34 cellular contexts compared by ENCODE assay signal in genomic region chr1:159962176-159962575, GRCh38. TPM values are rescaled to one million over a fixed set of nuclear protein-coding genes. Genes with fewer than 3 reads are reported as not detected.
DNase-seq lines count a peak whose midpoint lies in the region; ATAC-seq and TF ChIP-seq lines count a peak whose summit lies in the region.
"Had no signal": no experiment of that assay in that cellular context is flagged by ENCODE, and none has a peak within 500 bp of the region (broad histone marks: within the 10 kb centered on the region; RNA-seq: fewer than 3 reads in every experiment).

No MANE protein-coding gene starts in this region.

- H3K4me3 ChIP-seq in ACC112 (ENCODE audit: low read depth, low read length) (peak overlapping the region; percentile 60; the same call in 1 of the 2 replicates), IMR-90 (ENCODE audit: insufficient read depth, low read depth, low read length) (no peak overlapping the region), coronary artery (no peak overlapping the region), right lobe of liver (no peak overlapping the region)
- H3K4me3 ChIP-seq: adrenal gland, lower lobe of right lung, psoas muscle had no signal

- intact Hi-C loops in IMR-90 (cut with micrococcal nuclease) (no loop called here), left colon (cut with DNase I, micrococcal nuclease) (no loop called here), right lobe of liver (cut with DNase I) (no loop called here)

- H3K9me3 ChIP-seq in IMR-90 (ENCODE audit: control insufficient read depth, insufficient read depth, low read length): no peaks in the 10 kb centered on the region
- H3K9me3 ChIP-seq in right lobe of liver: no peaks in the 10 kb centered on the region
- H3K9me3 ChIP-seq: adrenal gland, BE2C, lower lobe of right lung, psoas muscle had no signal

- H2AFZ ChIP-seq in ACC112 (ENCODE audit: low read length, unreplicated experiment) (no peak overlapping the region), IMR-90 (replicated peaks; ENCODE audit: low read length, poor library complexity) (no peak overlapping the region)

- no TSS peak for BruUV-seq in IMR-90 (replicated peaks; lab: Mats Ljungman, UMichigan)

- no peak overlapping the region for H2BK120ac ChIP-seq in IMR-90 (ENCODE audit: low read depth, low read length)

- H3K27ac ChIP-seq in ACC112 (ENCODE audit: low read depth, low read length) (no peak overlapping the region), IMR-90 (ENCODE audit: insufficient read depth, low read length) (no peak overlapping the region), coronary artery (no peak overlapping the region), right lobe of liver (no peak overlapping the region)
- H3K27ac ChIP-seq: adrenal gland, brain microvascular endothelial cell, lower lobe of right lung, psoas muscle had no signal

- CTCF ChIA-PET in IMR-90 (lab: Yijun Ruan, JAX): no interaction called here

- POLR2A ChIA-PET in IMR-90 (lab: Charles Lee; ENCODE audit: unreplicated experiment): no interaction called here

- H3K14ac ChIP-seq in IMR-90 (replicated peaks; ENCODE audit: low read depth, low read length): no peak overlapping the region

- no peaks in the 10 kb centered on the region for H3K79me2 ChIP-seq in ACC112 (ENCODE audit: control insufficient read depth, insufficient read depth, low read length, unreplicated experiment)

- H2BK15ac ChIP-seq in IMR-90 (ENCODE audit: low read depth, low read length): no peak overlapping the region

- H3K23ac ChIP-seq in IMR-90 (ENCODE audit: low read depth, low read length): no peak overlapping the region

- peaks cover 7% of the 10 kb centered on the region; the same call in 1 of the 2 replicates for H3K27me3 ChIP-seq in ACC112 (ENCODE audit: insufficient read depth, low read length)
- peaks cover 6% of the 10 kb centered on the region for H3K27me3 ChIP-seq in IMR-90 (ENCODE audit: control insufficient read depth, insufficient read depth, low read length)
- no peaks in the 10 kb centered on the region for H3K27me3 ChIP-seq in right lobe of liver
- H3K27me3 ChIP-seq: foreskin keratinocyte had no signal

- in situ Hi-C loops in IMR-90 (cut with MboI; ENCODE audit: low sequenced_read_pairs): no loop called here

- no peak overlapping the region for H2BK20ac ChIP-seq in IMR-90 (ENCODE audit: low read depth, low read length)

- H3K4ac ChIP-seq in IMR-90 (ENCODE audit: low read depth, low read length): no peak overlapping the region

- H3K79me1 ChIP-seq in IMR-90 (ENCODE audit: low read depth in 1 of 2, low read length in 2 of 2): no peaks in the 10 kb centered on the region

- TF ChIP-seq CTCF in IMR-90 (conservative IDR thresholded peaks at IDR 0.05; ENCODE audit: low read depth, low read length) (no peak), coronary artery (IDR thresholded peaks at IDR 0.05) (no peak), right lobe of liver (IDR thresholded peaks at IDR 0.05) (no peak)

- ATAC-seq in IMR-90 (ENCODE audit: low read depth): no peak
- ATAC-seq in left colon: no peak
- ATAC-seq in right lobe of liver: no peak
- no peak for ATAC-seq in GM18870 (IDR thresholded peaks at IDR 0.05; ENCODE audit: unreplicated experiment)
- ATAC-seq: activated CD4-positive, CD25-positive, alpha-beta regulatory T cell treated with anti-CD3 and anti-CD28 coated beads, Interleukin-2, amount 50 U/mL, for 24 hours; foreskin keratinocyte; lower lobe of right lung; natural killer cell treated with Interleukin-12 subunit alpha and Interleukin-12 subunit beta and Interleukin-15 and Interleukin-18, amount 100 ng/mL, for 72 hours; PC-3; psoas muscle; SK-N-SH treated with all-trans-retinoic acid at 6 μM for 48 hours; stimulated activated memory B cell treated with anti-CD40 and anti-IgM and Interleukin-4, amounts not matched to agents 10 μg/mL and 1 μg/mL and 100 μg/mL, for 72 hours; T-helper 17 cell had no signal

- H3K4me2 ChIP-seq in IMR-90 (ENCODE audit: low read depth, low read length): peak overlapping the region; percentile 18; the same call in 1 of the 2 replicates

- no peak for TF ChIP-seq POLR2A in IMR-90 (IDR thresholded peaks at IDR 0.05; ENCODE audit: low read depth, low read length)
- no peak for TF ChIP-seq POLR2A in right lobe of liver (IDR thresholded peaks at IDR 0.05)

- H2AK9ac ChIP-seq in IMR-90 (replicated peaks; ENCODE audit: low read depth, low read length, poor library complexity): no peak overlapping the region

- no peak overlapping the region for H2AK5ac ChIP-seq in IMR-90 (ENCODE audit: low read depth, low read length)

- WGBS in IMR-90 (ENCODE audit: extremely low coverage in 2 of 2, insufficient read length in 1 of 2), 2 experiments: 89% methylated on average over 6 of the region's 11 CpGs; no CpG with 5 or more reads in 1 of the 2 experiments
- 95% methylated on average over 10 of the region's 11 CpGs for WGBS in right lobe of liver (ENCODE audit: insufficient coverage, low coverage, low lambda C conversion rate, missing lambda C conversion rate)

- H2BK5ac ChIP-seq in IMR-90 (ENCODE audit: low read depth, low read length, poor library complexity, severe bottlenecking): no peak overlapping the region

- no peak overlapping the region for H3K56ac ChIP-seq in IMR-90 (ENCODE audit: extremely low read depth, insufficient read depth, low read length)

- H3K18ac ChIP-seq in IMR-90 (ENCODE audit: low read depth, low read length): no peak overlapping the region

- H4K20me1 ChIP-seq in IMR-90 (ENCODE audit: insufficient read depth, low read length): no peaks in the 10 kb centered on the region

- TF ChIP-seq RAD21 in IMR-90 (IDR thresholded peaks at IDR 0.05; ENCODE audit: low read length): no peak

- H3K9me1 ChIP-seq in IMR-90 (ENCODE audit: insufficient read depth, low read length): no peaks in the 10 kb centered on the region

- DNase-seq in IMR-90 (no peak), coronary artery (ENCODE audit: low spot score) (peak; percentile 52), left colon (peak; percentile 33 to 44), NCI-H2107 (lab: John Stamatoyannopoulos, UW) (no peak), right lobe of liver (no peak), anterior cingulate cortex (lab: John Stamatoyannopoulos, UW) (no peak)
- DNase-seq: activated CD4-positive, alpha-beta T cell treated with anti-CD3 and anti-CD28 coated beads, Interleukin-2, amount 50 U/mL, for 48 hours; activated T-cell treated with anti-CD3 and anti-CD28 coated beads, Interleukin-2, amount 50 U/mL, for 48 hours; adrenal gland; BE2C; brain microvascular endothelial cell; DMS153; effector CD8-positive, alpha-beta T cell; erythroblast; foreskin keratinocyte; H7; head of caudate nucleus; kidney glomerular epithelial cell; lower lobe of right lung; NCI-H1417 treated with DMSO at 0.1 percent for 48 hours; NCI-H2081; NCI-H226; NCI-H526 treated with DMSO at 0.1 percent for 48 hours; occipital lobe; PC-3; psoas muscle; Right ventricle myocardium superior; T-helper 17 cell had no signal

- H4K5ac ChIP-seq in IMR-90 (ENCODE audit: low read depth, low read length): no peak overlapping the region

- dilution Hi-C loops in IMR-90 (cut with HindIII; ENCODE audit: low sequenced_read_pairs, unreplicated experiment): no loop called here

- H3K9ac ChIP-seq in IMR-90 (ENCODE audit: low read depth, low read length): no peak overlapping the region

- no peak overlapping the region for H4K8ac ChIP-seq in IMR-90 (ENCODE audit: low read depth in 2 of 2, low read length in 2 of 2)

- H3K36me3 ChIP-seq in ACC112 (ENCODE audit: insufficient read depth, low read length): no peaks in the 10 kb centered on the region
- no peaks in the 10 kb centered on the region for H3K36me3 ChIP-seq in IMR-90 (ENCODE audit: control insufficient read depth, insufficient read depth, low read length)
- no peaks in the 10 kb centered on the region for H3K36me3 ChIP-seq in right lobe of liver
- H3K36me3 ChIP-seq: adrenal gland, BE2C, brain microvascular endothelial cell, lower lobe of right lung had no signal

- H4K91ac ChIP-seq in IMR-90 (ENCODE audit: insufficient read depth, low read depth, low read length): no peak overlapping the region

- H3K4me1 ChIP-seq in ACC112 (ENCODE audit: control insufficient read depth, insufficient read depth, low read length, unreplicated experiment) (no peaks in the 10 kb centered on the region), IMR-90 (ENCODE audit: control insufficient read depth, insufficient read depth, low read length) (peaks cover 2% of the 10 kb centered on the region; the same call in 1 of the 2 replicates), right lobe of liver (no peaks in the 10 kb centered on the region)
- H3K4me1 ChIP-seq: adrenal gland, BE2C, lower lobe of right lung, psoas muscle had no signal

TF ChIP-seq in IMR-90, 13 proteins besides CTCF, POLR2A, EP300 and RAD21 (continues in another document):
- no peak for TF ChIP-seq CEBPB (IDR thresholded peaks at IDR 0.05; ENCODE audit: low read depth, low read length)
- no peak for TF ChIP-seq CHD1 (IDR thresholded peaks at IDR 0.05; ENCODE audit: low read depth, low read length)
- no peak for TF ChIP-seq MAFK (IDR thresholded peaks at IDR 0.05; ENCODE audit: low read depth, low read length)
- no peak for TF ChIP-seq BHLHE40 (IDR thresholded peaks at IDR 0.05; ENCODE audit: low read depth, low read length)
- TF ChIP-seq MAZ (IDR thresholded peaks at IDR 0.05; ENCODE audit: borderline replicate concordance, low read depth, low read length): no peak
- no peak for TF ChIP-seq RFX5 (IDR thresholded peaks at IDR 0.05; ENCODE audit: low read depth, low read length)
- TF ChIP-seq NFE2L2 (IDR thresholded peaks at IDR 0.05; ENCODE audit: low read depth, low read length): no peak
- no peak for TF ChIP-seq MXI1 (IDR thresholded peaks at IDR 0.05; ENCODE audit: borderline replicate concordance, low read depth, low read length)

RNA-seq across cellular contexts. Expression of gene SLAMF9, which starts 8.1 kb away (rescaled TPM):
- total RNA-seq in IMR-90 (2012; rRNA removed) (0.18 and 0.28 TPM in 2 replicates), left colon (not detected), right lobe of liver (1 to 10 TPM in 3 of 6 experiments, under 1 TPM in 1, not detected in 2; 0.68 to 2.2 (median 1.6) TPM)
- polyA plus RNA-seq in IMR-90 (2012; rRNA removed): 0.27 and 0.67 TPM in 2 replicates
- 0.14 and 0.19 TPM in 2 replicates for polyA plus RNA-seq in IMR-90 (2012; cell fraction: cytosol; rRNA removed)
- polyA plus RNA-seq in IMR-90 (2012; cell fraction: nucleus; rRNA removed; ENCODE audit: low replicate concordance): 0.07 TPM in 1 of 2 replicates, not detected in the other
- total RNA-seq: adrenal gland; H7; lower lobe of right lung; natural killer cell treated with Interleukin-12 subunit alpha and Interleukin-12 subunit beta and Interleukin-15 and Interleukin-18, amount 100 ng/mL, for 72 hours; occipital lobe; psoas muscle; Right ventricle myocardium superior; T-helper 17 cell had no signal
- polyA plus RNA-seq: adrenal gland, psoas muscle had no signal

RNA-seq across cellular contexts. Expression of gene IGSF9, which starts 16.8 kb away (rescaled TPM):
- not detected in 2 replicates for total RNA-seq in IMR-90 (2012; rRNA removed)
- 0.05 and 0.07 TPM in 2 replicates for polyA plus RNA-seq in IMR-90 (2012; rRNA removed)
- 0.02 and 0.05 TPM in 2 replicates for polyA plus RNA-seq in IMR-90 (2012; cell fraction: cytosol; rRNA removed)
- 0.07 and 0.29 TPM in 2 replicates for polyA plus RNA-seq in IMR-90 (2012; cell fraction: nucleus; rRNA removed; ENCODE audit: low replicate concordance)
- 10 to 100 TPM; 31.5 to 46.3 TPM for total RNA-seq in left colon
- 10 to 100 TPM in 5 of 6 experiments, 1 to 10 TPM in 1; 2.2 to 53.7 (median 16.6) TPM for total RNA-seq in right lobe of liver
- total RNA-seq: natural killer cell treated with Interleukin-12 subunit alpha and Interleukin-12 subunit beta and Interleukin-15 and Interleukin-18, amount 100 ng/mL, for 72 hours; psoas muscle had no signal

RNA-seq across cellular contexts. Expression of gene TAGLN2, which starts 36.9 kb away (rescaled TPM):
- total RNA-seq in IMR-90 (2012; rRNA removed): 365 and 440 TPM in 2 replicates
- 634 and 646 TPM in 2 replicates for polyA plus RNA-seq in IMR-90 (2012; rRNA removed)
- 328 and 686 TPM in 2 replicates for polyA plus RNA-seq in IMR-90 (2012; cell fraction: cytosol; rRNA removed)
- polyA plus RNA-seq in IMR-90 (2012; cell fraction: nucleus; rRNA removed; ENCODE audit: low replicate concordance): 327 and 351 TPM in 2 replicates
- 100 to 1,000 TPM; 268 to 291 TPM for total RNA-seq in left colon
- 100 to 1,000 TPM in 3 of 6 experiments, 10 to 100 TPM in 3; 53.2 to 200 (median 117) TPM for total RNA-seq in right lobe of liver

Comparison
In these comparisons a context has a peak if more than half of its experiments do, and no peak if none do; other contexts are left out.
1. DNase-seq: peak in coronary artery (single experiment) and left colon (2 of 2); none in IMR-90 (single experiment), NCI-H2107 (single experiment), right lobe of liver (0 of 3) and anterior cingulate cortex (0 of 58).